Comparison of ENCODE assay signal across 31 cellular contexts in genomic region chr4:45876235-45876890, GRCh38.
"Had no signal": no experiment of that assay in that cellular context is flagged by ENCODE, and none has a peak within 500 bp of the region (broad histone marks: within the 10 kb centered on the region; RNA-seq: fewer than 3 reads in every experiment).

No MANE protein-coding gene starts in this region.

- H3K4me1 ChIP-seq: ascending aorta had no signal

- H3K9me3 ChIP-seq: ascending aorta had no signal

- H3K27me3 ChIP-seq: ascending aorta, cardiac muscle cell had no signal

- H3K36me3 ChIP-seq: ascending aorta, cardiac muscle cell, WERI-Rb-1 had no signal

- DNase-seq: activated CD4-positive, alpha-beta memory T cell treated with anti-CD3 and anti-CD28 coated beads, Interleukin-2, amount 10 ng/mL, durations not matched to agents 7 days and 5 days; activated CD4-positive, alpha-beta T cell treated with anti-CD3 and anti-CD28 coated beads for 1 hour; activated CD4-positive, alpha-beta T cell treated with anti-CD3 and anti-CD28 coated beads for 36 hours; activated CD4-positive, alpha-beta T cell treated with anti-CD3 and anti-CD28 coated beads for 48 hours; activated CD4-positive, alpha-beta T cell treated with anti-CD3 and anti-CD28 coated beads, Interleukin-2, amount 10 ng/mL, durations not matched to agents 7 days and 5 days; activated CD4-positive, alpha-beta T cell treated with anti-CD3 and anti-CD28 coated beads, Interleukin-2, amount 50 U/mL, for 48 hours; activated CD4-positive, CD25-positive, alpha-beta regulatory T cell; activated CD8-positive, alpha-beta memory T cell treated with anti-CD3 and anti-CD28 coated beads for 24 hours; activated CD8-positive, alpha-beta memory T cell treated with anti-CD3 and anti-CD28 coated beads, Interleukin-2, amount 10 ng/mL, durations not matched to agents 7 days and 5 days; activated CD8-positive, alpha-beta memory T cell treated with anti-CD3 and anti-CD28 coated beads, Interleukin-2, amount 50 U/mL, for 48 hours; activated CD8-positive, alpha-beta T cell treated with anti-CD3 and anti-CD28 coated beads, Interleukin-2, amount 10 ng/mL, durations not matched to agents 7 days and 5 days; activated effector memory CD4-positive, alpha-beta T cell treated with Interleukin-2 at 50 U/mL for 16 hours; activated gamma-delta T cell; activated naive CD4-positive, alpha-beta T cell treated with anti-CD3 and anti-CD28 coated beads, Interleukin-2, amount 10 ng/mL, durations not matched to agents 7 days and 5 days; activated naive CD4-positive, alpha-beta T cell treated with Interleukin-2 at 50 U/mL for 16 hours; activated naive CD8-positive, alpha-beta T cell treated with anti-CD3 and anti-CD28 coated beads, Interleukin-2, amount 10 ng/mL, durations not matched to agents 7 days and 5 days; activated naive CD8-positive, alpha-beta T cell treated with anti-CD3 and anti-CD28 coated beads, Interleukin-2, amount 50 U/mL, for 24 hours; activated T-cell treated with anti-CD3 and anti-CD28 coated beads, Interleukin-2, amount 50 U/mL, for 24 hours; activated T-cell treated with anti-CD3 and anti-CD28 coated beads, Interleukin-2, amount 50 U/mL, for 48 hours; amygdala; anterior cingulate cortex; caudate nucleus; cerebellar nuclear complex; T-helper 1 cell; T-helper 2 cell; T-helper 9 cell; WERI-Rb-1 had no signal

- ATAC-seq: activated CD4-positive, alpha-beta T cell treated with anti-CD3 and anti-CD28 coated beads for 36 hours; activated CD4-positive, CD25-positive, alpha-beta regulatory T cell treated with anti-CD3 and anti-CD28 coated beads, Interleukin-2, amount 50 U/mL, for 24 hours; activated CD8-positive, alpha-beta memory T cell treated with anti-CD3 and anti-CD28 coated beads, Interleukin-2, amount 10 ng/mL, durations not matched to agents 7 days and 5 days; activated CD8-positive, alpha-beta T cell treated with anti-CD3 and anti-CD28 coated beads, Interleukin-2, amount 10 ng/mL, durations not matched to agents 7 days and 5 days; activated naive CD8-positive, alpha-beta T cell treated with anti-CD3 and anti-CD28 coated beads, Interleukin-2, amount 50 U/mL, for 24 hours; WTC11 had no signal

- H3K4me3 ChIP-seq: ascending aorta, cardiac muscle cell had no signal

- H3K27ac ChIP-seq: ascending aorta, cardiac muscle cell, WERI-Rb-1 had no signal
